Comparison of ENCODE assay signal across 2 cellular contexts in genomic region chr9:131721096-131721495, GRCh38.
TF ChIP-seq lines count a peak whose summit lies in the region.

No MANE protein-coding gene starts in this region.

TF ChIP-seq in liver, 16 proteins besides CTCF, POLR2A, EP300 and RAD21 (continued from another document):
- TF ChIP-seq ZBTB33 (IDR thresholded peaks at IDR 0.05) (no peak), GABPA (IDR thresholded peaks at IDR 0.05 in 1 of 2, conservative IDR thresholded peaks at IDR 0.05 in 1 of 2) (no peak), MAX (IDR thresholded peaks at IDR 0.05) (no peak), JUND (IDR thresholded peaks at IDR 0.05) (no peak), HNF4G (IDR thresholded peaks at IDR 0.05) (no peak)

TF ChIP-seq in HepG2, 621 proteins besides CTCF, POLR2A, EP300 and RAD21:
- TF ChIP-seq ZNF407 (CRISPR knock-in tag; IDR thresholded peaks at IDR 0.05; ENCODE audit: not compliant biosample characterization) (no peak), PITX1 (CRISPR knock-in tag; IDR thresholded peaks at IDR 0.05) (no peak), USF2 (IDR thresholded peaks at IDR 0.05; ENCODE audit: low read depth, low read length) (no peak), USF2 (CRISPR knock-in tag; IDR thresholded peaks at IDR 0.05; ENCODE audit: borderline replicate concordance) (no peak), SMYD3 (CRISPR knock-in tag; IDR thresholded peaks at IDR 0.05) (no peak), KDM5A (IDR thresholded peaks at IDR 0.05; ENCODE audit: borderline replicate concordance, low read length) (no peak), NFRKB (IDR thresholded peaks at IDR 0.05) (no peak), ZNF839 (CRISPR knock-in tag; IDR thresholded peaks at IDR 0.05; ENCODE audit: borderline replicate concordance) (no peak), HMG20B (CRISPR knock-in tag; conservative IDR thresholded peaks at IDR 0.05) (no peak), FUBP1 (CRISPR knock-in tag; IDR thresholded peaks at IDR 0.05; ENCODE audit: borderline replicate concordance) (no peak), ZFP36L1 (CRISPR knock-in tag; IDR thresholded peaks at IDR 0.05) (no peak), RFXAP (CRISPR knock-in tag; IDR thresholded peaks at IDR 0.05; ENCODE audit: borderline replicate concordance) (no peak), AHR (CRISPR knock-in tag; IDR thresholded peaks at IDR 0.05) (no peak), SP1 (IDR thresholded peaks at IDR 0.05) (no peak), SP1 (CRISPR knock-in tag; IDR thresholded peaks at IDR 0.05) (no peak), RCOR2 (CRISPR knock-in tag; IDR thresholded peaks at IDR 0.05) (no peak), ZNF281 (CRISPR knock-in tag; IDR thresholded peaks at IDR 0.05; ENCODE audit: borderline replicate concordance) (no peak)
